8 cellular contexts compared by ENCODE assay signal in the genomic region with DNA sequence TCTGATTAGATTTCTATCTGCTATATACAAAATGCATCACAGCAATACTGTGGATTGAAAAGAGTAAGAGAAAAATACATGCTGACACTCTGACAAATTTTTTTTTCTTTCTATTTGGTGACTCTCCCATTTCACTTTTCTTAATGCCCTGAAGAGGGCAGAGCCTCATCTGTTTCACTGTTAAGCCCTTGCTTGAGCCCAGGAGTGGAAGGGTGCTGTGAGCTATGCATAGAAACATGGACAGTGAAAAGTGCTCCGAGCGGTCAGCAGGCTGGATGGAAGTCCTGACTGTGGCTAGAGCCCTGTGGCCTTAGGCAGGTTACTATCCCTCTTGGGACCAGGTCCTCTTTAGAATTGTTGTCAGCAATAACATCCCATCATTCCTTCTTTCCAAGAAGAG. TPM values are rescaled to one million over a fixed set of nuclear protein-coding genes. Genes with fewer than 3 reads are reported as not detected.
A peak's percentile ranks its signal among the peaks of the same experiment; 100 is the strongest.
DNase-seq lines count a peak whose midpoint lies in the region; ATAC-seq and TF ChIP-seq lines count a peak whose summit lies in the region.

No MANE protein-coding gene starts in this region.

- H3K9me3 ChIP-seq in Caco-2 (no peaks in the 10 kb centered on the region), adrenal gland (replicated peaks in 1 of 3) (no peaks in the 10 kb centered on the region)

- intact Hi-C loops in Caco-2 (cut with micrococcal nuclease; ENCODE audit: unreplicated experiment) (loop anchor here (2.0 kb wide), 1 partner anchor 16 kb away; no protein-coding TSS in a partner anchor), adrenal gland (cut with DNase I) (no loop called here)

- H3K36me3 ChIP-seq in Caco-2 (ENCODE audit: control insufficient read depth, insufficient read depth, low read length) (peaks cover 16% of the 10 kb centered on the region), KMS-11 (ENCODE audit: insufficient read depth) (no peaks in the 10 kb centered on the region; the same call in none of the 2 replicates), adrenal gland (replicated peaks in 1 of 2) (peaks cover 0 to 82% of the 10 kb centered on the region in 2 donors)

- no peaks in the 10 kb centered on the region for H3K4me1 ChIP-seq in Caco-2
- peaks cover 4% of the 10 kb centered on the region for H3K4me1 ChIP-seq in KMS-11 (ENCODE audit: low read depth, poor library complexity, severe bottlenecking)
- H3K4me1 ChIP-seq in adrenal gland (replicated peaks in 1 of 2), result peaks cover 9 to 12% of the 10 kb centered on the region in 2 donors

- no peak overlapping the region for H3K27ac Mint-ChIP-seq in Caco-2 (ENCODE audit: unreplicated experiment)

- no peaks in the 10 kb centered on the region for H3K79me2 ChIP-seq in KMS-11 (ENCODE audit: insufficient read depth, low read depth)

- H3K27me3 ChIP-seq in Caco-2 (replicated peaks; ENCODE audit: control insufficient read depth, insufficient read depth, low read length), result no peaks in the 10 kb centered on the region
- no peaks in the 10 kb centered on the region for H3K27me3 ChIP-seq in KMS-11 (ENCODE audit: insufficient read depth, low read depth)
- H3K27me3 ChIP-seq in adrenal gland, result no peaks in the 10 kb centered on the region

- BruUV-seq in Caco-2 (replicated peaks; lab: Mats Ljungman, UMichigan), result no TSS peak

- TF ChIP-seq POLR2A in adrenal gland (IDR thresholded peaks at IDR 0.05), result no peak

- H3K36me3 Mint-ChIP-seq in Caco-2 (ENCODE audit: insufficient read depth, unreplicated experiment), result peaks cover 97% of the 10 kb centered on the region

- H3K9me3 Mint-ChIP-seq in Caco-2 (ENCODE audit: unreplicated experiment), result no peaks in the 10 kb centered on the region

- no peak overlapping the region for H3K27ac ChIP-seq in KMS-11
- peak overlapping the region in 2 of 5 donors; percentile 21 to 72 for H3K27ac ChIP-seq in adrenal gland

- DNase-seq in Caco-2, result peak; percentile 55 to 58
- peak in 1 of 7 donors; percentile 21 for DNase-seq in adrenal gland
- DNase-seq in kidney tubule cell (ENCODE audit: low spot score), result peak; percentile 6
- no peak for DNase-seq in activated CD4-positive, alpha-beta T cell treated with anti-CD3 and anti-CD28 coated beads for 1 hour
- no peak for DNase-seq in stimulated activated CD8-positive, alpha-beta memory T cell treated with anti-CD3 and anti-CD28 coated beads, Interleukin-4, amount 100 ng/mL, for 48 hours

- ATAC-seq in HG03045 (IDR thresholded peaks at IDR 0.05; ENCODE audit: unreplicated experiment) (no peak), HG03095 (IDR thresholded peaks at IDR 0.05; ENCODE audit: unreplicated experiment) (no peak)

- H4K20me1 ChIP-seq in KMS-11 (ENCODE audit: insufficient read depth), result no peaks in the 10 kb centered on the region

- whole genome bisulfite sequencing in adrenal gland, 4 donors, result 54 to 68% (median 60%) methylated on average over 2 of the region's 2 CpGs

- CTCF ChIA-PET in Caco-2 (lab: Charles Lee), result interaction anchor here (0.9 to 1.4 kb wide), 7 partner anchors 9 to 371 kb away, joined by 3 to 9 read pairs (median 3); partner anchors contain the start of gene CSE1L

- H3K4me2 ChIP-seq in KMS-11, result no peak overlapping the region

- no peak overlapping the region for H2AFZ ChIP-seq in KMS-11 (ENCODE audit: low read depth)

- TF ChIP-seq CTCF in Caco-2 (IDR thresholded peaks at IDR 0.05; ENCODE audit: insufficient read depth in 1 of 2, low read depth in 1 of 2, low read length in 1 of 2, severe bottlenecking in 1 of 2, unreplicated experiment in 1 of 2) (peak; percentile 72 to 82), KMS-11 (conservative IDR thresholded peaks at IDR 0.05; ENCODE audit: low read depth, low read length) (peak; percentile 70), adrenal gland (IDR thresholded peaks at IDR 0.05) (peak; percentile 19 to 39 (median 30))

- POLR2A ChIA-PET in Caco-2 (lab: Charles Lee), result interaction anchor here (0.6 to 1.5 kb wide), 2 partner anchors 18 to 1709 kb away, joined by 3 to 4 read pairs; partner anchors contain the start of gene CSE1L

- H3K4me1 Mint-ChIP-seq in Caco-2 (ENCODE audit: low read depth, unreplicated experiment), result no peaks in the 10 kb centered on the region

- H3K27me3 Mint-ChIP-seq in Caco-2 (ENCODE audit: insufficient read depth, unreplicated experiment), result no peaks in the 10 kb centered on the region

- no peak overlapping the region for H3K9ac ChIP-seq in KMS-11

- no peak overlapping the region for H3K4me3 ChIP-seq in Caco-2 (ENCODE audit: low read depth, low read length)
- no peak overlapping the region for H3K4me3 ChIP-seq in KMS-11 (IDR thresholded peaks at IDR 0.05; ENCODE audit: insufficient read depth, low read depth, low read length)
- H3K4me3 ChIP-seq in adrenal gland, result no peak overlapping the region

- H3K4me3 Mint-ChIP-seq in Caco-2 (ENCODE audit: unreplicated experiment), result no peak overlapping the region

RNA-seq across cellular contexts. Expression of gene CSE1L, which starts 17.4 kb away (rescaled TPM):
- 316 and 324 TPM in 2 replicates for total RNA-seq in Caco-2 (2022)
- 10 to 100 TPM; 27.8 to 51.6 (median 44.4) TPM for total RNA-seq in adrenal gland
- 10 to 100 TPM; 19.1 to 81.0 (median 19.7) TPM for polyA plus RNA-seq in adrenal gland

Comparison
In these comparisons a context has a peak if more than half of its experiments do, and no peak if none do; other contexts are left out.
1. DNase-seq: peak in Caco-2 (2 of 2) and kidney tubule cell (single experiment); none in activated CD4-positive, alpha-beta T cell treated with anti-CD3 and anti-CD28 coated beads for 1 hour (single experiment) and stimulated activated CD8-positive, alpha-beta memory T cell treated with anti-CD3 and anti-CD28 coated beads, Interleukin-4, amount 100 ng/mL, for 48 hours (single experiment).
2. Peak in every context shown above with its lines, with median percentiles within 50 percentile points of each other: CTCF ChIP-seq.